In genomic region chr1:209612646-209613350, GRCh38 we compare ENCODE assay signal across 20 cellular contexts. TPM values are rescaled to one million over a fixed set of nuclear protein-coding genes. Genes with fewer than 3 reads are reported as not detected.
"Had no signal": no experiment of that assay in that cellular context is flagged by ENCODE, and none has a peak within 500 bp of the region (broad histone marks: within the 10 kb centered on the region; RNA-seq: fewer than 3 reads in every experiment).

No MANE protein-coding gene starts in this region.

- DNase-seq: activated effector memory CD4-positive, alpha-beta T cell treated with Interleukin-2 at 50 U/mL for 16 hours; activated T-cell treated with anti-CD3 and anti-CD28 coated beads, Interleukin-2, amount 50 U/mL, for 24 hours; brain microvascular endothelial cell; cerebellar nuclear complex; effector memory CD4-positive, alpha-beta T cell; heart right ventricle; naive B cell; ovary; right lobe of liver; stimulated activated naive CD8-positive, alpha-beta T cell treated with anti-CD3 and anti-CD28 coated beads, Interleukin-15, amount 100 ng/mL, for 72 hours had no signal

- H3K27me3 ChIP-seq: brain microvascular endothelial cell, gastroesophageal sphincter, heart right ventricle, neural progenitor cell, ovary, right lobe of liver had no signal

- H3K4me1 Mint-ChIP-seq: naive B cell; neural progenitor cell; stimulated activated naive CD8-positive, alpha-beta T cell treated with anti-CD3 and anti-CD28 coated beads, Interleukin-15, amount 100 ng/mL, for 72 hours had no signal

- H3K4me1 ChIP-seq: gastroesophageal sphincter, neural progenitor cell, right lobe of liver had no signal

- H3K9me3 ChIP-seq: gastroesophageal sphincter, heart right ventricle, ovary, right lobe of liver had no signal

- ATAC-seq: activated naive CD4-positive, alpha-beta T cell treated with anti-CD3 and anti-CD28 coated beads, Interleukin-2, amount 50 U/mL, for 72 hours; gastroesophageal sphincter; heart right ventricle; left lobe of liver; right lobe of liver; stimulated activated naive CD8-positive, alpha-beta T cell treated with anti-CD3 and anti-CD28 coated beads, Interleukin-15, amount 100 ng/mL, for 72 hours had no signal

- H3K4me3 ChIP-seq: gastroesophageal sphincter, heart right ventricle, neural progenitor cell, ovary, right lobe of liver had no signal

- H3K9me3 Mint-ChIP-seq: activated T-cell treated with anti-CD3 and anti-CD28 coated beads, Interleukin-2, amount 50 U/mL, for 24 hours; dendritic cell treated with granulocyte-macrophage colony-stimulating factor and Interleukin-4, amounts not matched to agents 40 ng/mL and 50 ng/mL, for 4 days; naive B cell; neural progenitor cell; stimulated activated naive CD8-positive, alpha-beta T cell treated with anti-CD3 and anti-CD28 coated beads, Interleukin-15, amount 100 ng/mL, for 72 hours; T-helper 2 cell treated with Interferon-gamma antibody and Interleukin-4, amounts not matched to agents 5 μg/mL and 100 μg/mL, for 36 hours; type B pancreatic cell had no signal

- H3K27ac ChIP-seq: brain microvascular endothelial cell, gastroesophageal sphincter, heart right ventricle, neural progenitor cell, ovary, right lobe of liver had no signal

- FAIRE-seq: islet of Langerhans had no signal

- H3K36me3 Mint-ChIP-seq: naive B cell, neural progenitor cell had no signal

- H3K36me3 ChIP-seq: brain microvascular endothelial cell, gastroesophageal sphincter, heart right ventricle, neural progenitor cell, ovary had no signal

- H3K27me3 Mint-ChIP-seq: activated T-cell treated with anti-CD3 and anti-CD28 coated beads, Interleukin-2, amount 50 U/mL, for 24 hours; stimulated activated naive CD8-positive, alpha-beta T cell treated with anti-CD3 and anti-CD28 coated beads, Interleukin-15, amount 100 ng/mL, for 72 hours; type B pancreatic cell had no signal

- H3K27ac Mint-ChIP-seq: activated T-cell treated with anti-CD3 and anti-CD28 coated beads, Interleukin-2, amount 50 U/mL, for 24 hours; dendritic cell treated with granulocyte-macrophage colony-stimulating factor and Interleukin-4, amounts not matched to agents 40 ng/mL and 50 ng/mL, for 4 days; naive B cell; neural progenitor cell; stimulated activated naive CD8-positive, alpha-beta T cell treated with anti-CD3 and anti-CD28 coated beads, Interleukin-15, amount 100 ng/mL, for 72 hours; T-helper 2 cell treated with Interferon-gamma antibody and Interleukin-4, amounts not matched to agents 5 μg/mL and 100 μg/mL, for 36 hours; type B pancreatic cell had no signal

- H3K4me3 Mint-ChIP-seq: activated T-cell treated with anti-CD3 and anti-CD28 coated beads, Interleukin-2, amount 50 U/mL, for 24 hours; dendritic cell treated with granulocyte-macrophage colony-stimulating factor and Interleukin-4, amounts not matched to agents 40 ng/mL and 50 ng/mL, for 4 days; naive B cell; neural progenitor cell; stimulated activated naive CD8-positive, alpha-beta T cell treated with anti-CD3 and anti-CD28 coated beads, Interleukin-15, amount 100 ng/mL, for 72 hours; T-helper 2 cell treated with Interferon-gamma antibody and Interleukin-4, amounts not matched to agents 5 μg/mL and 100 μg/mL, for 36 hours; type B pancreatic cell had no signal

RNA-seq across cellular contexts. Expression of gene CAMK1G, which starts 29.3 kb away (rescaled TPM):
- total RNA-seq: activated naive CD4-positive, alpha-beta T cell treated with anti-CD3 and anti-CD28 coated beads, Interleukin-2, amount 50 U/mL, for 72 hours; lung microvascular endothelial cell; pulmonary artery endothelial cell had no signal
- polyA plus RNA-seq: heart right ventricle had no signal
